8 cellular contexts compared by ENCODE assay signal in the genomic region with DNA sequence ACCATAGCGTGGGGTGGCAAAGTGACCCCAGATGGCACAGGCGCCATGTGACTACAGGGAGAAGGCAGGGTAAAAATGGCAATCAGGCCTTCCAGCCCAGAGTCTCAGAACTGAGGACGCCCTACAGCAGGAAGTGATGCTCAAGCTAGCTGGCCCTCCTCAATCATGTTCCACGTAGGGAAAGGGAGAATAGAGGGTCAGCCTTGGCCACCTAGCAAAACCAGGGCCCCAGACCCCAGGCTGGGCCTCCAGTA. TPM values are rescaled to one million over a fixed set of nuclear protein-coding genes. Genes with fewer than 3 reads are reported as not detected.
DNase-seq lines count a peak whose midpoint lies in the region; ATAC-seq and TF ChIP-seq lines count a peak whose summit lies in the region.

No MANE protein-coding gene starts in this region.

- ATAC-seq in esophagus mucosa = no peak

- intact Hi-C loops in CD14-positive monocyte (cut with micrococcal nuclease) = no loop called here
- intact Hi-C loops in dendritic cell treated with granulocyte-macrophage colony-stimulating factor and Interleukin-4, amounts not matched to agents 40 ng/mL and 50 ng/mL, for 4 days (cut with micrococcal nuclease) = loop anchor here (1.0 to 10.0 kb wide), 4 partner anchors 11 to 217 kb away; a partner anchor contains a TSS

- DNase-seq in CD14-positive monocyte (ENCODE audit: low spot score) (no peak), KG1 (lab: John Stamatoyannopoulos, UW) (peak; percentile 93), neural crest cell (ENCODE audit: low read depth, low spot score) (no peak), NCI-H2029 (lab: John Stamatoyannopoulos, UW) (no peak), H4 (ENCODE audit: low spot score) (no peak), middle frontal gyrus (ENCODE audit: extremely low spot score, low spot score) (no peak)

- peaks cover 0 to 6% (median 6%) of the 10 kb centered on the region in 3 donors for H3K27me3 Mint-ChIP-seq in CD14-positive monocyte (ENCODE audit: low read depth in 3 of 3)
- H3K27me3 Mint-ChIP-seq in dendritic cell treated with granulocyte-macrophage colony-stimulating factor and Interleukin-4, amounts not matched to agents 40 ng/mL and 50 ng/mL, for 4 days = no peaks in the 10 kb centered on the region
- peaks cover 2% of the 10 kb centered on the region for H3K27me3 Mint-ChIP-seq in neural crest cell (ENCODE audit: low read depth)

- peak overlapping the region; percentile 80 to 91 for H3K4me3 Mint-ChIP-seq in CD14-positive monocyte
- peak overlapping the region; percentile 79 for H3K4me3 Mint-ChIP-seq in dendritic cell treated with granulocyte-macrophage colony-stimulating factor and Interleukin-4, amounts not matched to agents 40 ng/mL and 50 ng/mL, for 4 days
- H3K4me3 Mint-ChIP-seq in neural crest cell = peak overlapping the region; percentile 81

- TF ChIP-seq CTCF in CD14-positive monocyte (IDR thresholded peaks at IDR 0.05) = no peak
- no peak for TF ChIP-seq CTCF in neural crest cell (conservative IDR thresholded peaks at IDR 0.05)

- H3K27ac Mint-ChIP-seq in CD14-positive monocyte = peak overlapping the region; percentile 98 to 100 (median 99)
- peak overlapping the region; percentile 98 for H3K27ac Mint-ChIP-seq in dendritic cell treated with granulocyte-macrophage colony-stimulating factor and Interleukin-4, amounts not matched to agents 40 ng/mL and 50 ng/mL, for 4 days
- H3K27ac Mint-ChIP-seq in neural crest cell (ENCODE audit: unreplicated experiment) = no peak overlapping the region

- H3K4me1 Mint-ChIP-seq in CD14-positive monocyte = peaks cover 82% of the 10 kb centered on the region
- H3K4me1 Mint-ChIP-seq in dendritic cell treated with granulocyte-macrophage colony-stimulating factor and Interleukin-4, amounts not matched to agents 40 ng/mL and 50 ng/mL, for 4 days (ENCODE audit: low read depth) = peaks cover 90% of the 10 kb centered on the region
- peaks cover 22% of the 10 kb centered on the region for H3K4me1 Mint-ChIP-seq in neural crest cell

- no peaks in the 10 kb centered on the region for H3K9me3 Mint-ChIP-seq in CD14-positive monocyte
- no peaks in the 10 kb centered on the region for H3K9me3 Mint-ChIP-seq in dendritic cell treated with granulocyte-macrophage colony-stimulating factor and Interleukin-4, amounts not matched to agents 40 ng/mL and 50 ng/mL, for 4 days
- no peaks in the 10 kb centered on the region for H3K9me3 Mint-ChIP-seq in neural crest cell

- H3K36me3 Mint-ChIP-seq in CD14-positive monocyte (peaks cover 60 to 81% of the 10 kb centered on the region in 2 donors), neural crest cell (ENCODE audit: low read depth) (peaks cover 12% of the 10 kb centered on the region)
- peaks cover 89% of the 10 kb centered on the region for H3K36me3 Mint-ChIP-seq in dendritic cell treated with granulocyte-macrophage colony-stimulating factor and Interleukin-4, amounts not matched to agents 40 ng/mL and 50 ng/mL, for 4 days (ENCODE audit: low read depth)

RNA-seq across cellular contexts. Expression of a gene that starts 1.0 kb away (rescaled TPM):
- 10 to 100 TPM in 1 of 2 donors, 1 to 10 TPM in 1; 9.1 to 10.3 TPM for polyA plus RNA-seq in CD14-positive monocyte
- total RNA-seq in neural crest cell (58.9 and 71.8 TPM in 2 replicates), esophagus mucosa (45.2 TPM)
- 5.6 and 6.1 TPM in 2 replicates for total RNA-seq in H4 (2014; rRNA removed; shearing (Covaris generic))

RNA-seq across cellular contexts. Expression of a gene that starts 15.2 kb away (rescaled TPM):
- 1 to 10 TPM; 3.6 to 5.8 TPM for polyA plus RNA-seq in CD14-positive monocyte
- total RNA-seq in neural crest cell (3.0 and 3.3 TPM in 2 replicates), esophagus mucosa (78.4 TPM)
- 6.5 and 8.5 TPM in 2 replicates for total RNA-seq in H4 (2014; rRNA removed; shearing (Covaris generic))

RNA-seq across cellular contexts. Expression of a gene that starts 21.9 kb away (rescaled TPM):
- 10 to 100 TPM; 34.9 to 43.0 TPM for polyA plus RNA-seq in CD14-positive monocyte
- total RNA-seq in neural crest cell (51.3 and 55.1 TPM in 2 replicates), esophagus mucosa (61.6 TPM)
- 15.2 and 16.3 TPM in 2 replicates for total RNA-seq in H4 (2014; rRNA removed; shearing (Covaris generic))
